In the genomic region with DNA sequence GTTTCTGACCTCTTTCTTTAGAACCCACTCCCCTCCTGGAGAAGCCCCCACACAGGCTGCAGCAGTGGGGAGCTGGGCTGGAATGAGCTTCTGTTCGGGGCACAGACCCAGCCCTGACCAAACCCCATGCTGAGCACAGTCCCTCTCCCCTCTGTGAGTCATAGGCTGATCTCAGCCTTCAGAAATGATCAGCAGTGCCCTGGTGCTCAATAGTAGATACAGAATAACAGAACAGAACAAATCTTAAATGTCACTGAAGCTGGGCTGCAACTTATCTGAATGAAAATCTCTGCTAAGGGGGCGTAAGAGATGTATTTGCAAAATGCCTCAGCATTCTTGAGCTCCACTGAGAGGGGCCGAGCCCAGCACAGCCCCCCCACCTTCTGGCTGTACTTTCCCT, we compare ENCODE assay signal across 1 cellular context.
TF ChIP-seq lines count a peak whose summit lies in the region.

No MANE protein-coding gene starts in this region.

TF ChIP-seq in HepG2, 621 proteins besides CTCF, POLR2A, EP300 and RAD21:
- TF ChIP-seq NR1H2 (CRISPR knock-in tag; IDR thresholded peaks at IDR 0.05; ENCODE audit: borderline replicate concordance, low read depth) = no peak
- TF ChIP-seq ZNF589 (CRISPR knock-in tag; conservative IDR thresholded peaks at IDR 0.05) = no peak
- TF ChIP-seq, protein P1, sequence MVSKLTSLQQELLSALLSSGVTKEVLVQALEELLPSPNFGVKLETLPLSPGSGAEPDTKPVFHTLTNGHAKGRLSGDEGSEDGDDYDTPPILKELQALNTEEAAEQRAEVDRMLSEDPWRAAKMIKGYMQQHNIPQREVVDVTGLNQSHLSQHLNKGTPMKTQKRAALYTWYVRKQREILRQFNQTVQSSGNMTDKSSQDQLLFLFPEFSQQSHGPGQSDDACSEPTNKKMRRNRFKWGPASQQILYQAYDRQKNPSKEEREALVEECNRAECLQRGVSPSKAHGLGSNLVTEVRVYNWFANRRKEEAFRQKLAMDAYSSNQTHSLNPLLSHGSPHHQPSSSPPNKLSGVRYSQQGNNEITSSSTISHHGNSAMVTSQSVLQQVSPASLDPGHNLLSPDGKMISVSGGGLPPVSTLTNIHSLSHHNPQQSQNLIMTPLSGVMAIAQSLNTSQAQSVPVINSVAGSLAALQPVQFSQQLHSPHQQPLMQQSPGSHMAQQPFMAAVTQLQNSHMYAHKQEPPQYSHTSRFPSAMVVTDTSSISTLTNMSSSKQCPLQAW (CRISPR knock-in tag; IDR thresholded peaks at IDR 0.05) = no peak
- TF ChIP-seq, protein P2, sequence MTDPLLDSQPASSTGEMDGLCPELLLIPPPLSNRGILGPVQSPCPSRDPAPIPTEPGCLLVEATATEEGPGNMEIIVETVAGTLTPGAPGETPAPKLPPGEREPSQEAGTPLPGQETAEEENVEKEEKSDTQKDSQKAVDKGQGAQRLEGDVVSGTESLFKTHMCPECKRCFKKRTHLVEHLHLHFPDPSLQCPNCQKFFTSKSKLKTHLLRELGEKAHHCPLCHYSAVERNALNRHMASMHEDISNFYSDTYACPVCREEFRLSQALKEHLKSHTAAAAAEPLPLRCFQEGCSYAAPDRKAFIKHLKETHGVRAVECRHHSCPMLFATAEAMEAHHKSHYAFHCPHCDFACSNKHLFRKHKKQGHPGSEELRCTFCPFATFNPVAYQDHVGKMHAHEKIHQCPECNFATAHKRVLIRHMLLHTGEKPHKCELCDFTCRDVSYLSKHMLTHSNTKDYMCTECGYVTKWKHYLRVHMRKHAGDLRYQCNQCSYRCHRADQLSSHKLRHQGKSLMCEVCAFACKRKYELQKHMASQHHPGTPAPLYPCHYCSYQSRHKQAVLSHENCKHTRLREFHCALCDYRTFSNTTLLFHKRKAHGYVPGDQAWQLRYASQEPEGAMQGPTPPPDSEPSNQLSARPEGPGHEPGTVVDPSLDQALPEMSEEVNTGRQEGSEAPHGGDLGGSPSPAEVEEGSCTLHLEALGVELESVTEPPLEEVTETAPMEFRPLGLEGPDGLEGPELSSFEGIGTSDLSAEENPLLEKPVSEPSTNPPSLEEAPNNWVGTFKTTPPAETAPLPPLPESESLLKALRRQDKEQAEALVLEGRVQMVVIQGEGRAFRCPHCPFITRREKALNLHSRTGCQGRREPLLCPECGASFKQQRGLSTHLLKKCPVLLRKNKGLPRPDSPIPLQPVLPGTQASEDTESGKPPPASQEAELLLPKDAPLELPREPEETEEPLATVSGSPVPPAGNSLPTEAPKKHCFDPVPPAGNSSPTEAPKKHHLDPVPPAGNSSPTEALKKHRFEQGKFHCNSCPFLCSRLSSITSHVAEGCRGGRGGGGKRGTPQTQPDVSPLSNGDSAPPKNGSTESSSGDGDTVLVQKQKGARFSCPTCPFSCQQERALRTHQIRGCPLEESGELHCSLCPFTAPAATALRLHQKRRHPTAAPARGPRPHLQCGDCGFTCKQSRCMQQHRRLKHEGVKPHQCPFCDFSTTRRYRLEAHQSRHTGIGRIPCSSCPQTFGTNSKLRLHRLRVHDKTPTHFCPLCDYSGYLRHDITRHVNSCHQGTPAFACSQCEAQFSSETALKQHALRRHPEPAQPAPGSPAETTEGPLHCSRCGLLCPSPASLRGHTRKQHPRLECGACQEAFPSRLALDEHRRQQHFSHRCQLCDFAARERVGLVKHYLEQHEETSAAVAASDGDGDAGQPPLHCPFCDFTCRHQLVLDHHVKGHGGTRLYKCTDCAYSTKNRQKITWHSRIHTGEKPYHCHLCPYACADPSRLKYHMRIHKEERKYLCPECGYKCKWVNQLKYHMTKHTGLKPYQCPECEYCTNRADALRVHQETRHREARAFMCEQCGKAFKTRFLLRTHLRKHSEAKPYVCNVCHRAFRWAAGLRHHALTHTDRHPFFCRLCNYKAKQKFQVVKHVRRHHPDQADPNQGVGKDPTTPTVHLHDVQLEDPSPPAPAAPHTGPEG (CRISPR knock-in tag; IDR thresholded peaks at IDR 0.05) = no peak
- TF ChIP-seq ZNF143 (CRISPR knock-in tag; IDR thresholded peaks at IDR 0.05) = no peak
- TF ChIP-seq CCAR2 (optimal IDR thresholded peaks at IDR 0.05; ENCODE audit: low read depth, low read length) = no peak
- TF ChIP-seq ZNF350 (CRISPR knock-in tag; IDR thresholded peaks at IDR 0.05; ENCODE audit: borderline replicate concordance, low read depth) = no peak
- TF ChIP-seq ZNF567 (CRISPR knock-in tag; IDR thresholded peaks at IDR 0.05; ENCODE audit: borderline replicate concordance) = no peak
- TF ChIP-seq, protein P3, sequence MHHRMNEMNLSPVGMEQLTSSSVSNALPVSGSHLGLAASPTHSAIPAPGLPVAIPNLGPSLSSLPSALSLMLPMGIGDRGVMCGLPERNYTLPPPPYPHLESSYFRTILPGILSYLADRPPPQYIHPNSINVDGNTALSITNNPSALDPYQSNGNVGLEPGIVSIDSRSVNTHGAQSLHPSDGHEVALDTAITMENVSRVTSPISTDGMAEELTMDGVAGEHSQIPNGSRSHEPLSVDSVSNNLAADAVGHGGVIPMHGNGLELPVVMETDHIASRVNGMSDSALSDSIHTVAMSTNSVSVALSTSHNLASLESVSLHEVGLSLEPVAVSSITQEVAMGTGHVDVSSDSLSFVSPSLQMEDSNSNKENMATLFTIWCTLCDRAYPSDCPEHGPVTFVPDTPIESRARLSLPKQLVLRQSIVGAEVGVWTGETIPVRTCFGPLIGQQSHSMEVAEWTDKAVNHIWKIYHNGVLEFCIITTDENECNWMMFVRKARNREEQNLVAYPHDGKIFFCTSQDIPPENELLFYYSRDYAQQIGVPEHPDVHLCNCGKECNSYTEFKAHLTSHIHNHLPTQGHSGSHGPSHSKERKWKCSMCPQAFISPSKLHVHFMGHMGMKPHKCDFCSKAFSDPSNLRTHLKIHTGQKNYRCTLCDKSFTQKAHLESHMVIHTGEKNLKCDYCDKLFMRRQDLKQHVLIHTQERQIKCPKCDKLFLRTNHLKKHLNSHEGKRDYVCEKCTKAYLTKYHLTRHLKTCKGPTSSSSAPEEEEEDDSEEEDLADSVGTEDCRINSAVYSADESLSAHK (CRISPR knock-in tag; IDR thresholded peaks at IDR 0.05; ENCODE audit: borderline replicate concordance) = no peak
- TF ChIP-seq NFE2L1 (CRISPR knock-in tag; IDR thresholded peaks at IDR 0.05; ENCODE audit: borderline replicate concordance) = no peak
- TF ChIP-seq ZNF317 (CRISPR knock-in tag; IDR thresholded peaks at IDR 0.05) = no peak
- TF ChIP-seq ZNF550 (CRISPR knock-in tag; IDR thresholded peaks at IDR 0.05; ENCODE audit: borderline replicate concordance) = no peak
- no peak for TF ChIP-seq ZNF709 (CRISPR knock-in tag; IDR thresholded peaks at IDR 0.05)
- TF ChIP-seq RAD51 (IDR thresholded peaks at IDR 0.05; ENCODE audit: borderline replicate concordance) = no peak
- TF ChIP-seq, protein P4, sequence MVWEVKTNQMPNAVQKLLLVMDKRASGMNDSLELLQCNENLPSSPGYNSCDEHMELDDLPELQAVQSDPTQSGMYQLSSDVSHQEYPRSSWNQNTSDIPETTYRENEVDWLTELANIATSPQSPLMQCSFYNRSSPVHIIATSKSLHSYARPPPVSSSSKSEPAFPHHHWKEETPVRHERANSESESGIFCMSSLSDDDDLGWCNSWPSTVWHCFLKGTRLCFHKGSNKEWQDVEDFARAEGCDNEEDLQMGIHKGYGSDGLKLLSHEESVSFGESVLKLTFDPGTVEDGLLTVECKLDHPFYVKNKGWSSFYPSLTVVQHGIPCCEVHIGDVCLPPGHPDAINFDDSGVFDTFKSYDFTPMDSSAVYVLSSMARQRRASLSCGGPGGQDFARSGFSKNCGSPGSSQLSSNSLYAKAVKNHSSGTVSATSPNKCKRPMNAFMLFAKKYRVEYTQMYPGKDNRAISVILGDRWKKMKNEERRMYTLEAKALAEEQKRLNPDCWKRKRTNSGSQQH (CRISPR knock-in tag; IDR thresholded peaks at IDR 0.05; ENCODE audit: low read depth) = no peak
- TF ChIP-seq NR3C1 (CRISPR knock-in tag; IDR thresholded peaks at IDR 0.05) = no peak
- TF ChIP-seq, protein P5, sequence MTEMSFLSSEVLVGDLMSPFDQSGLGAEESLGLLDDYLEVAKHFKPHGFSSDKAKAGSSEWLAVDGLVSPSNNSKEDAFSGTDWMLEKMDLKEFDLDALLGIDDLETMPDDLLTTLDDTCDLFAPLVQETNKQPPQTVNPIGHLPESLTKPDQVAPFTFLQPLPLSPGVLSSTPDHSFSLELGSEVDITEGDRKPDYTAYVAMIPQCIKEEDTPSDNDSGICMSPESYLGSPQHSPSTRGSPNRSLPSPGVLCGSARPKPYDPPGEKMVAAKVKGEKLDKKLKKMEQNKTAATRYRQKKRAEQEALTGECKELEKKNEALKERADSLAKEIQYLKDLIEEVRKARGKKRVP (CRISPR knock-in tag; IDR thresholded peaks at IDR 0.05) = no peak
- TF ChIP-seq, protein P6, sequence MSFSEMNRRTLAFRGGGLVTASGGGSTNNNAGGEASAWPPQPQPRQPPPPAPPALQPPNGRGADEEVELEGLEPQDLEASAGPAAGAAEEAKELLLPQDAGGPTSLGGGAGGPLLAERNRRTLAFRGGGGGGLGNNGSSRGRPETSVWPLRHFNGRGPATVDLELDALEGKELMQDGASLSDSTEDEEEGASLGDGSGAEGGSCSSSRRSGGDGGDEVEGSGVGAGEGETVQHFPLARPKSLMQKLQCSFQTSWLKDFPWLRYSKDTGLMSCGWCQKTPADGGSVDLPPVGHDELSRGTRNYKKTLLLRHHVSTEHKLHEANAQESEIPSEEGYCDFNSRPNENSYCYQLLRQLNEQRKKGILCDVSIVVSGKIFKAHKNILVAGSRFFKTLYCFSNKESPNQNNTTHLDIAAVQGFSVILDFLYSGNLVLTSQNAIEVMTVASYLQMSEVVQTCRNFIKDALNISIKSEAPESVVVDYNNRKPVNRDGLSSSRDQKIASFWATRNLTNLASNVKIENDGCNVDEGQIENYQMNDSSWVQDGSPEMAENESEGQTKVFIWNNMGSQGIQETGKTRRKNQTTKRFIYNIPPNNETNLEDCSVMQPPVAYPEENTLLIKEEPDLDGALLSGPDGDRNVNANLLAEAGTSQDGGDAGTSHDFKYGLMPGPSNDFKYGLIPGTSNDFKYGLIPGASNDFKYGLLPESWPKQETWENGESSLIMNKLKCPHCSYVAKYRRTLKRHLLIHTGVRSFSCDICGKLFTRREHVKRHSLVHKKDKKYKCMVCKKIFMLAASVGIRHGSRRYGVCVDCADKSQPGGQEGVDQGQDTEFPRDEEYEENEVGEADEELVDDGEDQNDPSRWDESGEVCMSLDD (CRISPR knock-in tag; IDR thresholded peaks at IDR 0.05; ENCODE audit: borderline replicate concordance) = no peak
- no peak for TF ChIP-seq ZNF451 (CRISPR knock-in tag; IDR thresholded peaks at IDR 0.05)
